8 cellular contexts compared by ENCODE assay signal in genomic region chr7:1159933-1160664, GRCh38. TPM values are rescaled to one million over a fixed set of nuclear protein-coding genes. Genes with fewer than 3 reads are reported as not detected.
DNase-seq lines count a peak whose midpoint lies in the region; ATAC-seq and TF ChIP-seq lines count a peak whose summit lies in the region.

Gene ZFAND2A (minus strand): TSS chr7:1160196. CDS start chr7:1158212, 1,984 bp downstream.

- 0 to 1% (median 1%) methylated on average over 52 to 80 of the region's 80 CpGs for WGBS in psoas muscle, 3 donors
- under 1% methylated on average over 80 of the region's 80 CpGs for WGBS in urinary bladder

- H3K9me3 ChIP-seq in psoas muscle = no peaks in the 10 kb centered on the region

- H3K4me1 ChIP-seq in psoas muscle (peaks cover 14% of the 10 kb centered on the region), urinary bladder (ENCODE audit: insufficient read depth) (no peaks in the 10 kb centered on the region)

- DNase-seq in NCI-H187 treated with DMSO at 0.1 percent for 48 hours (lab: John Stamatoyannopoulos, UW) = peak; percentile 69
- DNase-seq in T-helper 2 cell = peak; percentile 96 to 99 (median 98)
- peak; percentile 100 for DNase-seq in left ventricle myocardium superior
- DNase-seq in psoas muscle = peak; percentile 99 to 100

- intact Hi-C loops in left ventricle myocardium superior (cut with micrococcal nuclease) = no loop called here
- intact Hi-C loops in psoas muscle (cut with DNase I) = no loop called here

- ATAC-seq in GM18502 (IDR thresholded peaks at IDR 0.05; ENCODE audit: poor library complexity, unreplicated experiment) (peak; percentile 96), HG02943 (IDR thresholded peaks at IDR 0.05; ENCODE audit: low read depth, unreplicated experiment) (peak; percentile 93), left ventricle myocardium superior (peak; percentile 99), psoas muscle (peak; percentile 97 to 100 (median 98))

- H3K27ac ChIP-seq in angular gyrus (ENCODE audit: low read depth, low read length) = peak within 1 kb of the TSS; percentile 99
- H3K27ac ChIP-seq in psoas muscle = peak within 1 kb of the TSS; percentile 96
- peak within 1 kb of the TSS; percentile 87 for H3K27ac ChIP-seq in urinary bladder (ENCODE audit: low read depth)

- H3K27me3 ChIP-seq in psoas muscle (ENCODE audit: insufficient read depth in 3 of 3, low read length in 2 of 3) = no peaks in the 10 kb centered on the region

- H3K4me3 ChIP-seq in psoas muscle (peak within 1 kb of the TSS; percentile 85), urinary bladder (ENCODE audit: low read depth, low read length) (peak within 1 kb of the TSS; percentile 83)

- TF ChIP-seq CTCF in psoas muscle (IDR thresholded peaks at IDR 0.05) = no peak

- peaks cover 0 to 58% of the 10 kb centered on the region in 2 donors for H3K36me3 ChIP-seq in psoas muscle (ENCODE audit: insufficient read depth in 1 of 2, low read depth in 1 of 2)
- H3K36me3 ChIP-seq in urinary bladder (ENCODE audit: insufficient read depth) = peaks cover 5% of the 10 kb centered on the region

RNA-seq across cellular contexts. Expression of gene ZFAND2A, which starts in this region (rescaled TPM):
- total RNA-seq in left ventricle myocardium superior (5.9 TPM), psoas muscle (10 to 100 TPM in 1 of 4 donors, 1 to 10 TPM in 3; 5.7 to 18.4 (median 8.9) TPM), urinary bladder (12.2 TPM)
- polyA plus RNA-seq in psoas muscle (10 to 100 TPM; 27.4 to 61.1 (median 57.2) TPM), urinary bladder (34.2 TPM)

Comparison
In these comparisons a context has a peak if more than half of its experiments do, and no peak if none do; other contexts are left out.
1. Peak in every context shown above with its lines: DNase-seq, ATAC-seq, H3K4me3 ChIP-seq and H3K27ac ChIP-seq.